ENCODE assay signal across 14 cellular contexts in the genomic region with DNA sequence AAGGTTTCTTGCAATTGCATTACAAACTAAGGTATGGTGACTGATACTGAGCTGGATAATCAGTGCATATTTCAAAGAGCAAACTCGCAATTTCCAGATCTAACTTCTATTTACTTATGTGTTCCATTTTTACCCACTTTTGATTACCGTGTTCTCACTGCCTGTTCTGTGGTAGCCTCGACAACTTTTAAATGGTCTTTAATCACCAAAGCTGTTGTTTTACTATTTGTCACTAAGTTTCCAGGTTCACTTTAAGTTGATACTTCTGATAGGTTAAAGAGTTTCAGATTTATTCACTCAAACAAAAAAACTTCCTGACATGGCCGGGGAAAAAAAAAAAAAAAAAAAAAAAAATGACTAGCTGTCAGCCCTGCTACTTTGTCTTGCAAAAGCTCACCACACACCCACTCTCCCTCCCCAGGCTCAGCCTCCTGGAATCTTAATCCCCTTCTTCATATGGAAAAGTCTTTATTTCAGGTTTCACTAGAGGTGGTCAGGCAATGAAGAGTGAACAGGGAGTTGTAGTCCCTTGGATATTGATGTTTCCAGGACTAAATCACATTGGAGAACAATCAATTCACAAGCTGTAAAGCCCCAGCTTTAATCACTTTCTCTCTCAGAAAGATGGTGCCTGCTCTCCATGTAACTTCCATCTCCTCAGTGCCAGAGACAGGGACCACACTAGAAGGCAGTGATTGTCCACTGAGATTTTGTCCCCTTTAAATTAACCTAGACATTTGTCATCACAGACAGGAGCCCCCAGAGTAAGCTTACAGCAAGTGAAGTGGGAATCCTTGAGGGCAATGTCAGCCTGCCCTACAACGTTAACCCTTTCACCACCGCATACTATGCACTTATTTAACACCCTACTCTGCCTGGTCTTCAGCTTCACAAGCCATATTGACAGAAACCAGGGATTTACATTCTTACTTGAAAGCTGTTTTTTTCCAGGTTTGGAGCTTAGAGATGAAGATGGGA.
DNase-seq lines count a peak whose midpoint lies in the region; ATAC-seq and TF ChIP-seq lines count a peak whose summit lies in the region.
"Had no signal": no experiment of that assay in that cellular context is flagged by ENCODE, and none has a peak within 500 bp of the region (broad histone marks: within the 10 kb centered on the region; RNA-seq: fewer than 3 reads in every experiment).

No MANE protein-coding gene starts in this region.

- H2AFZ ChIP-seq in H9 (ENCODE audit: low read length) (no peak overlapping the region), smooth muscle cell (ENCODE audit: low read depth) (no peak overlapping the region), osteoblast (ENCODE audit: low read length) (no peak overlapping the region)

- H3T11ph ChIP-seq in H9 (ENCODE audit: low read length), result no peak overlapping the region

- no peak overlapping the region for H3K23ac ChIP-seq in H9 (ENCODE audit: insufficient read length, low read depth, low read length)

- H3K4ac ChIP-seq in H9 (ENCODE audit: low read depth, low read length), result no peak overlapping the region

- H3K27ac ChIP-seq in H9 (ENCODE audit: insufficient read length, low read depth, low read length) (no peak overlapping the region), smooth muscle cell (ENCODE audit: low read depth) (no peak overlapping the region), osteoblast (ENCODE audit: low read depth, low read length) (no peak overlapping the region)
- H3K27ac ChIP-seq: BLaER1 treated with 17β-estradiol and CSF1 and Interleukin-3, amounts not matched to agents 10 nM and 100 nM had no signal

- no peaks in the 10 kb centered on the region for H3F3A ChIP-seq in smooth muscle cell (ENCODE audit: low read depth)

- H3K9me3 Mint-ChIP-seq in H9 (peaks cover 0 to 3% of the 10 kb centered on the region in 2 experiments; a peak in 1 of 5 replicates), brain (peaks cover 0 to 14% (median 5%) of the 10 kb centered on the region in 5 experiments)

- H4K5ac ChIP-seq in H9 (ENCODE audit: insufficient read length, low read depth, low read length), result no peak overlapping the region

- H3K56ac ChIP-seq in H9 (ENCODE audit: insufficient read length, low read depth, low read length), result no peak overlapping the region

- H3K79me1 ChIP-seq in H9 (ENCODE audit: insufficient read depth, low read depth, low read length, poor library complexity, severe bottlenecking), result no peaks in the 10 kb centered on the region

- H3K4me3 Mint-ChIP-seq in H9 (peak overlapping the region; percentile 80 to 89), brain (peak overlapping the region; percentile 65 to 85 (median 74))
- H3K4me3 Mint-ChIP-seq: activated CD4-positive, alpha-beta T cell treated with anti-CD3 and anti-CD28 coated beads, Interleukin-2, amount 10 ng/mL, durations not matched to agents 24 days and 14 days had no signal

- peaks cover 81 to 88% of the 10 kb centered on the region in 2 experiments for H3K4me1 Mint-ChIP-seq in H9
- peaks cover 16% of the 10 kb centered on the region for H3K4me1 Mint-ChIP-seq in brain
- H3K4me1 Mint-ChIP-seq: activated CD4-positive, alpha-beta T cell treated with anti-CD3 and anti-CD28 coated beads, Interleukin-2, amount 10 ng/mL, durations not matched to agents 24 days and 14 days had no signal

- no peak overlapping the region for H2BK15ac ChIP-seq in H9 (ENCODE audit: low read depth, low read length)

- peaks cover 16% of the 10 kb centered on the region for H3K23me2 ChIP-seq in H9 (ENCODE audit: insufficient read length, low read depth, low read length, poor library complexity, severe bottlenecking)

- H2AK5ac ChIP-seq in H9 (ENCODE audit: insufficient read length, low read length), result no peak overlapping the region

- no peaks in the 10 kb centered on the region for H3K79me2 ChIP-seq in H9 (ENCODE audit: insufficient read depth, low read length)
- H3K79me2 ChIP-seq in smooth muscle cell (ENCODE audit: low read depth), result no peaks in the 10 kb centered on the region
- no peaks in the 10 kb centered on the region for H3K79me2 ChIP-seq in osteoblast (ENCODE audit: insufficient read depth, low read length)

- H3K27me3 Mint-ChIP-seq in H9 (ENCODE audit: low read depth), result no peaks in the 10 kb centered on the region
- H3K27me3 Mint-ChIP-seq in brain, result peaks cover 38% of the 10 kb centered on the region

- H4K20me1 ChIP-seq in H9 (ENCODE audit: control insufficient read depth, insufficient read depth, insufficient read length), result no peaks in the 10 kb centered on the region
- H4K20me1 ChIP-seq in smooth muscle cell (ENCODE audit: low read depth), result no peaks in the 10 kb centered on the region
- H4K20me1 ChIP-seq in osteoblast (ENCODE audit: insufficient read depth, low read length), result no peaks in the 10 kb centered on the region
- H4K20me1 ChIP-seq: BLaER1 treated with 17β-estradiol and CSF1 and Interleukin-3, amounts not matched to agents 10 nM and 100 nM had no signal

- no peak overlapping the region for H4K8ac ChIP-seq in H9 (replicated peaks; ENCODE audit: insufficient read length, low read depth, low read length)

- H2BK12ac ChIP-seq in H9 (ENCODE audit: insufficient read length, low read depth, low read length), result no peak overlapping the region

- H4K91ac ChIP-seq in H9 (ENCODE audit: insufficient read length, low read depth, low read length), result no peak overlapping the region

- H3K4me1 ChIP-seq in H9 (ENCODE audit: insufficient read depth, low read length) (peaks cover 3% of the 10 kb centered on the region; the same call in 1 of the 2 replicates), smooth muscle cell (ENCODE audit: low read depth) (peaks cover 8% of the 10 kb centered on the region), osteoblast (ENCODE audit: insufficient read depth, low read length) (no peaks in the 10 kb centered on the region)
- H3K4me1 ChIP-seq: BLaER1 treated with 17β-estradiol and CSF1 and Interleukin-3, amounts not matched to agents 10 nM and 100 nM had no signal

- H3K27ac Mint-ChIP-seq in H9, result peak overlapping the region; percentile 87 to 98 (median 97)
- peak overlapping the region in 2 of 5 experiments; percentile 65 to 87 for H3K27ac Mint-ChIP-seq in brain
- H3K27ac Mint-ChIP-seq: activated CD4-positive, alpha-beta T cell treated with anti-CD3 and anti-CD28 coated beads, Interleukin-2, amount 10 ng/mL, durations not matched to agents 24 days and 14 days had no signal

- H3K36me3 ChIP-seq in smooth muscle cell (ENCODE audit: low read depth) (no peaks in the 10 kb centered on the region), osteoblast (ENCODE audit: insufficient read depth, low read length) (no peaks in the 10 kb centered on the region)
- H3K36me3 ChIP-seq: BLaER1 treated with 17β-estradiol and CSF1 and Interleukin-3, amounts not matched to agents 10 nM and 100 nM had no signal

- H3K27me3 ChIP-seq in H9 (ENCODE audit: insufficient read depth, low read length) (no peaks in the 10 kb centered on the region), smooth muscle cell (ENCODE audit: low read depth) (peaks cover 48% of the 10 kb centered on the region), osteoblast (ENCODE audit: insufficient read depth, low read length) (no peaks in the 10 kb centered on the region)
- H3K27me3 ChIP-seq: BLaER1 treated with 17β-estradiol and CSF1 and Interleukin-3, amounts not matched to agents 10 nM and 100 nM had no signal

- no peak overlapping the region for H3K14ac ChIP-seq in H9 (ENCODE audit: insufficient read depth, low read length)

- H2BK20ac ChIP-seq in H9 (ENCODE audit: low read depth, low read length, poor library complexity, severe bottlenecking), result no peak overlapping the region

- TF ChIP-seq CTCF in H9 (conservative IDR thresholded peaks at IDR 0.05) (no peak), brain (conservative IDR thresholded peaks at IDR 0.05) (no peak), smooth muscle cell (IDR thresholded peaks at IDR 0.05; ENCODE audit: borderline replicate concordance, insufficient read depth, poor library complexity, severe bottlenecking) (no peak), osteoblast (IDR thresholded peaks at IDR 0.05; ENCODE audit: extremely low read depth, low read depth, low read length) (no peak)

- no peak for ATAC-seq in HG02973 (IDR thresholded peaks at IDR 0.05; ENCODE audit: unreplicated experiment)

- no peak overlapping the region for H3K18ac ChIP-seq in H9 (ENCODE audit: insufficient read length, low read depth, low read length)

- H3K4me2 ChIP-seq in H9 (ENCODE audit: insufficient read depth, insufficient read length, low read length) (peak overlapping the region; percentile 69), smooth muscle cell (peak overlapping the region; percentile 97), osteoblast (ENCODE audit: insufficient read depth, low read length) (no peak overlapping the region)
- H3K4me2 ChIP-seq: BLaER1 treated with 17β-estradiol and CSF1 and Interleukin-3, amounts not matched to agents 10 nM and 100 nM had no signal

- H3K9me3 ChIP-seq in H9 (ENCODE audit: control insufficient read depth, low read depth, low read length), result no peaks in the 10 kb centered on the region
- H3K9me3 ChIP-seq in smooth muscle cell (replicated peaks; ENCODE audit: low read depth), result no peaks in the 10 kb centered on the region
- H3K9me3 ChIP-seq in osteoblast (ENCODE audit: low read depth, low read length), result no peaks in the 10 kb centered on the region

- H2BK5ac ChIP-seq in H9 (ENCODE audit: insufficient read length, low read length), result no peak overlapping the region

- H3K4me3 ChIP-seq in smooth muscle cell (peak overlapping the region; percentile 63), osteoblast (ENCODE audit: insufficient read depth, low read length) (no peak overlapping the region)
- H3K4me3 ChIP-seq: BLaER1 treated with 17β-estradiol and CSF1 and Interleukin-3, amounts not matched to agents 10 nM and 100 nM had no signal

- H2BK120ac ChIP-seq in H9 (ENCODE audit: low read depth, low read length, poor library complexity, severe bottlenecking), result no peak overlapping the region

- peak; percentile 43 for DNase-seq in H9
- peak; percentile 33 for DNase-seq in iPS-NIHi11 (ENCODE audit: low spot score)
- DNase-seq in smooth muscle cell (lab: John Stamatoyannopoulos, UW; ENCODE audit: unreplicated experiment), result no peak
- DNase-seq in osteoblast (ENCODE audit: insufficient read length, low spot score, missing footprints), result no peak
- DNase-seq in putamen (ENCODE audit: low spot score), result no peak
- DNase-seq: activated CD4-positive, alpha-beta T cell treated with anti-CD3 and anti-CD28 coated beads, Interleukin-2, amount 10 ng/mL, durations not matched to agents 24 days and 14 days; activated naive CD4-positive, alpha-beta T cell treated with anti-CD3 and anti-CD28 coated beads, Interleukin-2, amount 50 U/mL, for 16 hours; DMS153; NCI-H446 treated with DMSO at 0.1 percent for 48 hours; SHP77 treated with DMSO at 0.1 percent for 48 hours; stimulated activated CD4-positive, alpha-beta T cell treated with anti-CD3 and anti-CD28 coated beads, Interleukin-15, amount 100 ng/mL, for 24 hours had no signal

- WGBS in H9 (ENCODE audit: extremely low coverage, insufficient read length, low lambda C conversion rate), result no CpG with 5 or more reads among the region's 6 CpGs
- WGBS in smooth muscle cell (ENCODE audit: low lambda C conversion rate), result 26% methylated on average over 6 of the region's 6 CpGs

- H3K9ac ChIP-seq in H9 (ENCODE audit: extremely low read depth, insufficient read length, low read length) (no peak overlapping the region), smooth muscle cell (ENCODE audit: low read depth) (no peak overlapping the region)
- H3K9ac ChIP-seq: BLaER1 treated with 17β-estradiol and CSF1 and Interleukin-3, amounts not matched to agents 10 nM and 100 nM had no signal

- H3K36me3 Mint-ChIP-seq in H9 (ENCODE audit: insufficient read depth in 1 of 3, low read depth in 3 of 3) (peaks cover 0 to 7% (median 0%) of the 10 kb centered on the region in 3 experiments; a peak in 3 of 7 replicates), brain (no peaks in the 10 kb centered on the region)

Comparison
In these comparisons a context has a peak if more than half of its experiments do, and no peak if none do; other contexts are left out.
1. DNase-seq: peak in H9 (single experiment) and iPS-NIHi11 (single experiment); none in smooth muscle cell (single experiment), osteoblast (single experiment) and putamen (single experiment).